In the genomic region with DNA sequence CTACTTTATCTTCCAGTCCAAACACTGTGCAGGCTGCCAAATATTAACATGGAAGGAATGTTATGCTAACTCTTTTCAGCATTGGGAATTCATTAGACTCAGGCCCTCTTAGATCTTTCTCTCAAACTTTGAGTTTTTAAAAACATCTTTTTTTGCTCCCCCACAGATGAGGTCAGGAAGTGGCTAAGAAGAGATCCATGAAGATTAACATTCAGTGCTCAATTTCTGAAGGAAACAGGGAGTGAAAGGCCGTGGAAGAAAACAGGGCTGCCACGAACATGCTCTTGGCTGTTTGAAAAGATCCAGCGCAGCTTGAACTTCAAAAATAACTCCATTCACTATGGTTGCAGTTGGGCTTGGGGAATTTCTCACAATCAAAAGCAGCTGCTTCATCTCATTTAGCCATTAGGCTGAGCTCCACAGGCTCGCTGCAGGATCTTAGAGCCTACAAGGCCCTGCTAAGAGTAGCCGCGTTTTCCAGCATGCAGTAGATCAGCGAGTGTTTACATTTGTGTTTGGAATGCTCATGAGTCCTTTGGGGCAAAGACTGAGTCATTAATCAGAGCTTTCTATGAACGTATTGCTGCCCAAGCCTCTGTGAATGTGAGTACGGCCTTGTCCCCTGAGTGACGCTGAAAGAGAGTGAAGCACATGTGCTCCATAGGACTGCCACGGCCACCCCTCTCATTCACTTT, we compare ENCODE assay signal across 1 cellular context.
TF ChIP-seq lines count a peak whose summit lies in the region.

No MANE protein-coding gene starts in this region.

TF ChIP-seq in A549, 52 proteins besides CTCF, POLR2A, EP300 and RAD21:
- TF ChIP-seq HOXB5 (CRISPR knock-in tag; IDR thresholded peaks at IDR 0.05), result peak; percentile 67; the same call in 1 of the 2 replicates
- no peak for TF ChIP-seq TFCP2L1 (CRISPR knock-in tag; IDR thresholded peaks at IDR 0.05)
- peak; percentile 86 for TF ChIP-seq MAX (IDR thresholded peaks at IDR 0.05)
- peak; percentile 16; the same call in 1 of the 2 replicates for TF ChIP-seq ZNF302 (CRISPR knock-in tag; IDR thresholded peaks at IDR 0.05)
- TF ChIP-seq FOSL2 (IDR thresholded peaks at IDR 0.05), result no peak
- TF ChIP-seq FOSL2 (CRISPR knock-in tag; IDR thresholded peaks at IDR 0.05), result peak; percentile 66
- peak; percentile 74; the same call in 1 of the 2 replicates for TF ChIP-seq ATOH8 (CRISPR knock-in tag; IDR thresholded peaks at IDR 0.05; ENCODE audit: low read depth)
- TF ChIP-seq NPAS2 (CRISPR knock-in tag; IDR thresholded peaks at IDR 0.05; ENCODE audit: borderline replicate concordance), result no peak
- TF ChIP-seq HOXB13 (CRISPR knock-in tag; IDR thresholded peaks at IDR 0.05; ENCODE audit: low read depth), result peak; percentile 88
- TF ChIP-seq, protein P1, sequence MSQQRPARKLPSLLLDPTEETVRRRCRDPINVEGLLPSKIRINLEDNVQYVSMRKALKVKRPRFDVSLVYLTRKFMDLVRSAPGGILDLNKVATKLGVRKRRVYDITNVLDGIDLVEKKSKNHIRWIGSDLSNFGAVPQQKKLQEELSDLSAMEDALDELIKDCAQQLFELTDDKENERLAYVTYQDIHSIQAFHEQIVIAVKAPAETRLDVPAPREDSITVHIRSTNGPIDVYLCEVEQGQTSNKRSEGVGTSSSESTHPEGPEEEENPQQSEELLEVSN (IDR thresholded peaks at IDR 0.05; ENCODE audit: borderline replicate concordance, low read depth), result peak; percentile 84; the same call in 1 of the 2 replicates
- no peak for TF ChIP-seq MYC (IDR thresholded peaks at IDR 0.05; ENCODE audit: borderline replicate concordance, low read length)
- TF ChIP-seq PHF8 (IDR thresholded peaks at IDR 0.05; ENCODE audit: borderline replicate concordance, low read depth), result no peak
- TF ChIP-seq JUN (IDR thresholded peaks at IDR 0.05), result 0 out of 5 replicates have a peak, but pooled peaks of 1 of the 2 experiments have one; percentile 33
- TF ChIP-seq FOXS1 (CRISPR knock-in tag; IDR thresholded peaks at IDR 0.05), result peak; percentile 14; the same call in 1 of the 2 replicates
- TF ChIP-seq ESRRA (IDR thresholded peaks at IDR 0.05; ENCODE audit: borderline replicate concordance, low read length), result no peak
TF ChIP-seq in A549: peak in this region for 9.
